Comparison of ENCODE assay signal across 17 cellular contexts in the genomic region with DNA sequence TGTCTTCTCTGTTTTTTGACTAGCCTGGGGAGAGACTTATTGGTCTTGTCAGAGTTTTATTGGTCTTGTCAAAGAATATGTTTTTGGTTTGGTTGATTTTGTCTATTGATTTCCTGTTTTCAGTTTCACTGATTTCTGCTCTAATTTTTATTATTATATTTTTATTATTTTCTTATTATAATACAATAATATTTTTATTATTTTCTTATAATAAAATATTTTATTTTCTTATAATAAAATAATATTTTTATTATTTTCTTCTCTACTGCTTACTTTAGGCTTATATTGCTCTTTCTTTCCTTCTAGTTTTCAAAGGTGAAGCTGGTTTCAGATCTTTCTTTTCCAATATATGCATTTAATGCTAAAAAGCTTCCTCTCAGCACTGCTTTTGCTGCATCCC.
DNase-seq lines count a peak whose midpoint lies in the region; ATAC-seq, FAIRE-seq and TF ChIP-seq lines count a peak whose summit lies in the region.
"Had no signal": no experiment of that assay in that cellular context is flagged by ENCODE, and none has a peak within 500 bp of the region (broad histone marks: within the 10 kb centered on the region; RNA-seq: fewer than 3 reads in every experiment).

No MANE protein-coding gene starts in this region.

- no peak for DNase-seq in CD4-positive, alpha-beta memory T cell
- DNase-seq in RCC 7860 (ENCODE audit: low spot score) (no peak), nephron progenitor cell (no peak), NCI-H446 treated with DMSO at 0.1 percent for 48 hours (lab: John Stamatoyannopoulos, UW) (no peak), testis (no peak)
- no peak for DNase-seq in naive thymus-derived CD4-positive, alpha-beta T cell
- DNase-seq in stimulated activated naive CD4-positive, alpha-beta T cell (lab: John Stamatoyannopoulos, UW): no peak
- DNase-seq: DMS153, DMS79 treated with DMSO at 0.1 percent for 48 hours, EL, GDM1, H7 had no signal

- H3K4me1 Mint-ChIP-seq in CD4-positive, alpha-beta memory T cell: peaks cover 18 to 29% (median 24%) of the 10 kb centered on the region in 4 donors
- H3K4me1 Mint-ChIP-seq in dendritic cell treated with granulocyte-macrophage colony-stimulating factor and Interleukin-4, amounts not matched to agents 40 ng/mL and 50 ng/mL, for 4 days (ENCODE audit: low read depth): peaks cover 14% of the 10 kb centered on the region
- H3K4me1 Mint-ChIP-seq in nephron progenitor cell: no peaks in the 10 kb centered on the region
- H3K4me1 Mint-ChIP-seq in naive thymus-derived CD4-positive, alpha-beta T cell: peaks cover 4 to 40% (median 31%) of the 10 kb centered on the region in 7 donors
- H3K4me1 Mint-ChIP-seq: GM23338 had no signal

- H3K27me3 ChIP-seq in CD4-positive, alpha-beta memory T cell (ENCODE audit: insufficient read depth, low read length): no peaks in the 10 kb centered on the region
- H3K27me3 ChIP-seq in naive thymus-derived CD4-positive, alpha-beta T cell (ENCODE audit: control insufficient read depth in 2 of 2, insufficient read depth in 2 of 2, low read length in 2 of 2): no peaks in the 10 kb centered on the region
- H3K27me3 ChIP-seq in testis: no peaks in the 10 kb centered on the region

- ATAC-seq in naive thymus-derived CD4-positive, alpha-beta T cell: no peak
- ATAC-seq: GM23338 had no signal

- H3K4me3 Mint-ChIP-seq in CD4-positive, alpha-beta memory T cell: no peak overlapping the region
- H3K4me3 Mint-ChIP-seq in dendritic cell treated with granulocyte-macrophage colony-stimulating factor and Interleukin-4, amounts not matched to agents 40 ng/mL and 50 ng/mL, for 4 days: no peak overlapping the region
- H3K4me3 Mint-ChIP-seq in nephron progenitor cell: no peak overlapping the region
- H3K4me3 Mint-ChIP-seq in naive thymus-derived CD4-positive, alpha-beta T cell: no peak overlapping the region
- H3K4me3 Mint-ChIP-seq: CD14-positive monocyte, GM23338 had no signal

- H3K36me3 ChIP-seq in CD4-positive, alpha-beta memory T cell (ENCODE audit: insufficient read depth, low read length): peaks cover 16% of the 10 kb centered on the region
- H3K36me3 ChIP-seq in naive thymus-derived CD4-positive, alpha-beta T cell (ENCODE audit: control insufficient read depth in 2 of 3, insufficient read depth in 3 of 3, low read length in 3 of 3): peaks cover 0 to 34% (median 0%) of the 10 kb centered on the region in 3 experiments
- no peaks in the 10 kb centered on the region for H3K36me3 ChIP-seq in testis (ENCODE audit: low read depth, missing control alignments)

- no peak for TF ChIP-seq CTCF in nephron progenitor cell (IDR thresholded peaks at IDR 0.05)
- no peak for TF ChIP-seq CTCF in testis (IDR thresholded peaks at IDR 0.05)

- H3K27me3 Mint-ChIP-seq in CD4-positive, alpha-beta memory T cell: no peaks in the 10 kb centered on the region
- H3K27me3 Mint-ChIP-seq in dendritic cell treated with granulocyte-macrophage colony-stimulating factor and Interleukin-4, amounts not matched to agents 40 ng/mL and 50 ng/mL, for 4 days: no peaks in the 10 kb centered on the region
- H3K27me3 Mint-ChIP-seq in nephron progenitor cell (ENCODE audit: low read depth, poor library complexity): no peaks in the 10 kb centered on the region
- H3K27me3 Mint-ChIP-seq in naive thymus-derived CD4-positive, alpha-beta T cell: no peaks in the 10 kb centered on the region

- POLR2A ChIA-PET in CD4-positive, alpha-beta memory T cell (lab: Charles Lee; ENCODE audit: partially characterized antibody): interaction anchor here (0.9 kb wide), 1 partner anchor 14 kb away, joined by 3 read pairs; no protein-coding TSS in a partner anchor
- POLR2A ChIA-PET in naive thymus-derived CD4-positive, alpha-beta T cell (lab: Charles Lee): no interaction called here

- CTCF ChIA-PET in CD4-positive, alpha-beta memory T cell (lab: Charles Lee; ENCODE audit: partially characterized antibody): interaction anchor here (1.0 to 1.4 kb wide), 3 partner anchors 13 to 17 kb away, joined by 3 to 5 read pairs (median 4); no protein-coding TSS in a partner anchor
- CTCF ChIA-PET in naive thymus-derived CD4-positive, alpha-beta T cell (lab: Charles Lee): interaction anchor here (0.5 to 3.5 kb wide), 4 partner anchors 17 to 25 kb away, joined by 3 to 11 read pairs (median 4); no protein-coding TSS in a partner anchor

- no peaks in the 10 kb centered on the region for H3K9me3 ChIP-seq in CD4-positive, alpha-beta memory T cell (ENCODE audit: control insufficient read depth in 1 of 2, low read length in 2 of 2)
- H3K9me3 ChIP-seq in naive thymus-derived CD4-positive, alpha-beta T cell (ENCODE audit: control insufficient read depth in 2 of 3, low read length in 3 of 3): no peaks in the 10 kb centered on the region
- H3K9me3 ChIP-seq in testis: no peaks in the 10 kb centered on the region

- H3K27ac Mint-ChIP-seq in CD4-positive, alpha-beta memory T cell: peak overlapping the region in 4 of 7 donors; percentile 7 to 82 (median 69)
- H3K27ac Mint-ChIP-seq in dendritic cell treated with granulocyte-macrophage colony-stimulating factor and Interleukin-4, amounts not matched to agents 40 ng/mL and 50 ng/mL, for 4 days: peak overlapping the region; percentile 12
- H3K27ac Mint-ChIP-seq in nephron progenitor cell: peak overlapping the region; percentile 7
- H3K27ac Mint-ChIP-seq in naive thymus-derived CD4-positive, alpha-beta T cell: peak overlapping the region in 4 of 9 donors; percentile 16 to 54 (median 32)
- H3K27ac Mint-ChIP-seq: CD14-positive monocyte, GM23338 had no signal

- no peaks in the 10 kb centered on the region for H3K9me3 Mint-ChIP-seq in CD4-positive, alpha-beta memory T cell
- H3K9me3 Mint-ChIP-seq in dendritic cell treated with granulocyte-macrophage colony-stimulating factor and Interleukin-4, amounts not matched to agents 40 ng/mL and 50 ng/mL, for 4 days: no peaks in the 10 kb centered on the region
- peaks cover 4% of the 10 kb centered on the region for H3K9me3 Mint-ChIP-seq in nephron progenitor cell
- H3K9me3 Mint-ChIP-seq in naive thymus-derived CD4-positive, alpha-beta T cell: no peaks in the 10 kb centered on the region
- H3K9me3 Mint-ChIP-seq: CD14-positive monocyte, GM23338 had no signal

- no peak overlapping the region for H3K27ac ChIP-seq in CD4-positive, alpha-beta memory T cell (ENCODE audit: low read depth, low read length)
- no peak overlapping the region for H3K27ac ChIP-seq in naive thymus-derived CD4-positive, alpha-beta T cell (ENCODE audit: low read depth, low read length)
- H3K27ac ChIP-seq in testis: no peak overlapping the region
- H3K27ac ChIP-seq: HL-60 had no signal

- intact Hi-C loops in CD4-positive, alpha-beta memory T cell (cut with micrococcal nuclease): no loop called here
- intact Hi-C loops in dendritic cell treated with granulocyte-macrophage colony-stimulating factor and Interleukin-4, amounts not matched to agents 40 ng/mL and 50 ng/mL, for 4 days (cut with micrococcal nuclease): no loop called here
- intact Hi-C loops in naive thymus-derived CD4-positive, alpha-beta T cell (cut with micrococcal nuclease): no loop called here
- intact Hi-C loops in testis (cut with DNase I; ENCODE audit: low total_unique reads): no loop called here

- no peak for TF ChIP-seq POLR2A in testis (IDR thresholded peaks at IDR 0.05)

- no peaks in the 10 kb centered on the region for H3K4me1 ChIP-seq in CD4-positive, alpha-beta memory T cell (ENCODE audit: insufficient read depth, low read length)
- H3K4me1 ChIP-seq in naive thymus-derived CD4-positive, alpha-beta T cell (ENCODE audit: control insufficient read depth in 2 of 2, insufficient read depth in 2 of 2, low read length in 2 of 2): no peaks in the 10 kb centered on the region
- no peaks in the 10 kb centered on the region for H3K4me1 ChIP-seq in testis

- peaks cover 29 to 32% of the 10 kb centered on the region in 2 donors for H3K36me3 Mint-ChIP-seq in CD4-positive, alpha-beta memory T cell
- H3K36me3 Mint-ChIP-seq in dendritic cell treated with granulocyte-macrophage colony-stimulating factor and Interleukin-4, amounts not matched to agents 40 ng/mL and 50 ng/mL, for 4 days (ENCODE audit: low read depth): peaks cover 45% of the 10 kb centered on the region
- H3K36me3 Mint-ChIP-seq in nephron progenitor cell (ENCODE audit: low read depth): peaks cover 33% of the 10 kb centered on the region
- peaks cover 3 to 28% (median 6%) of the 10 kb centered on the region in 5 donors for H3K36me3 Mint-ChIP-seq in naive thymus-derived CD4-positive, alpha-beta T cell

- H3K4me3 ChIP-seq in CD4-positive, alpha-beta memory T cell (ENCODE audit: low read length in 2 of 2): no peak overlapping the region
- no peak overlapping the region for H3K4me3 ChIP-seq in naive thymus-derived CD4-positive, alpha-beta T cell (ENCODE audit: low read length)
- H3K4me3 ChIP-seq in testis: no peak overlapping the region
- H3K4me3 ChIP-seq: GM23338 had no signal

- peak; percentile 33 for FAIRE-seq in RCC 7860 (lab: Jason Lieb, UNC)
- FAIRE-seq: D721Med had no signal
